Comparison of ENCODE assay signal across 30 cellular contexts in the genomic region with DNA sequence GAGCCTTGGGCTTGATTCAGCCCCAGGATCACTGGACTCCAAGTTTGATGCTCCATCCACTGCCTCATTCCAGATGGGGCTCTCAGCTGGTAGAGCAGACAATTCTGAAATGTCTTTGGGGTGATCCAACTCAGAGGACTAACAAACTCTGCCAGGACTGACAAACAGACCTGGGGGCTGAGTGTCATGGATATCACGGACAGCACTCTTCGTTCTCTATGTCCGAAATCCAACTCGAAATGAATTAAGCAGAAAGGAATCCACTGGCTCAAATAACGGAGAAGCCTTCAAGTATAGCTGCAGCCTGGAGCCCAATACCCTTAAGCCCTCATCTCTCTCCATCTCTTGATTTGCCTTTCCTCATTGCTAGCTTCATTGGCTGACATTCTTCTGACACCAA. TPM values are rescaled to one million over a fixed set of nuclear protein-coding genes. Genes with fewer than 3 reads are reported as not detected.
"Had no signal": no experiment of that assay in that cellular context is flagged by ENCODE, and none has a peak within 500 bp of the region (broad histone marks: within the 10 kb centered on the region; RNA-seq: fewer than 3 reads in every experiment).

No MANE protein-coding gene starts in this region.

- H3K27ac ChIP-seq: colonic mucosa, epithelial cell of prostate, esophagus squamous epithelium, gastroesophageal sphincter, heart right ventricle, left lung, lower lobe of right lung had no signal

- H3K9me3 Mint-ChIP-seq: dendritic cell treated with granulocyte-macrophage colony-stimulating factor and Interleukin-4, amounts not matched to agents 40 ng/mL and 50 ng/mL, for 4 days; mesothelial cell of epicardium; naive B cell had no signal

- H3K4me1 Mint-ChIP-seq: mesothelial cell of epicardium, naive B cell had no signal

- H3K36me3 Mint-ChIP-seq: mesothelial cell of epicardium, naive B cell had no signal

- ATAC-seq: esophagus mucosa, gastroesophageal sphincter, left cardiac atrium, left lung, lower lobe of right lung, mucosa of descending colon had no signal

- FAIRE-seq: islet of Langerhans, keratinocyte had no signal

- DNase-seq: colonic mucosa; cortex of kidney; effector CD4-positive, alpha-beta T cell; effector memory CD4-positive, alpha-beta T cell; erythroblast; esophagus squamous epithelium; foreskin melanocyte; head of caudate nucleus; heart right ventricle; hippocampal formation; left cardiac atrium; left lung; left ventricle myocardium superior; lower lobe of right lung; mesenchymal stem cell; mucosa of descending colon; naive B cell had no signal

- H3K27ac Mint-ChIP-seq: dendritic cell treated with granulocyte-macrophage colony-stimulating factor and Interleukin-4, amounts not matched to agents 40 ng/mL and 50 ng/mL, for 4 days; mesothelial cell of epicardium had no signal

- H3K4me1 ChIP-seq: colonic mucosa, gastroesophageal sphincter, left lung, lower lobe of right lung had no signal

- H3K4me3 ChIP-seq: colonic mucosa, esophagus squamous epithelium, gastroesophageal sphincter, heart right ventricle, left lung, lower lobe of right lung, mucosa of descending colon had no signal

- H3K27me3 ChIP-seq: colonic mucosa, esophagus squamous epithelium, heart right ventricle, left lung had no signal

- H3K4me3 Mint-ChIP-seq: dendritic cell treated with granulocyte-macrophage colony-stimulating factor and Interleukin-4, amounts not matched to agents 40 ng/mL and 50 ng/mL, for 4 days; mesothelial cell of epicardium; naive B cell had no signal

- H3K36me3 ChIP-seq: colonic mucosa, esophagus squamous epithelium, gastroesophageal sphincter, left lung, lower lobe of right lung had no signal

- H3K9me3 ChIP-seq: colonic mucosa, esophagus squamous epithelium, gastroesophageal sphincter, heart right ventricle, left lung, lower lobe of right lung, mucosa of descending colon had no signal

RNA-seq across cellular contexts. Expression of gene SLC38A3, which starts 14.2 kb away (rescaled TPM):
- total RNA-seq: esophagus squamous epithelium, lower lobe of right lung, lung microvascular endothelial cell had no signal
- polyA plus RNA-seq: keratinocyte had no signal

RNA-seq across cellular contexts. Expression of gene GNAT1, which starts 27.9 kb away (rescaled TPM):
- total RNA-seq: chondrocyte, colonic mucosa, dermis microvascular lymphatic vessel endothelial cell, esophagus squamous epithelium, gastroesophageal sphincter, heart right ventricle, kidney epithelial cell, left cardiac atrium, left lung, left ventricle myocardium superior, lower leg skin, lower lobe of right lung, lung microvascular endothelial cell, mesenteric fat pad, mucosa of descending colon had no signal
- polyA plus RNA-seq: heart right ventricle had no signal

RNA-seq across cellular contexts. Expression of gene LSMEM2, which starts 59.6 kb away (rescaled TPM):
- total RNA-seq: chondrocyte, colonic mucosa, dermis microvascular lymphatic vessel endothelial cell, esophagus mucosa, esophagus squamous epithelium, gastroesophageal sphincter, kidney epithelial cell, lower lobe of right lung, lung microvascular endothelial cell, mesenteric fat pad had no signal
- polyA plus RNA-seq: keratinocyte had no signal
